Comparison of ENCODE assay signal across 8 cellular contexts in genomic region chr7:2609001-2609411, GRCh38. TPM values are rescaled to one million over a fixed set of nuclear protein-coding genes. Genes with fewer than 3 reads are reported as not detected.
DNase-seq lines count a peak whose midpoint lies in the region; ATAC-seq and TF ChIP-seq lines count a peak whose summit lies in the region.

No MANE protein-coding gene starts in this region.

- peaks cover under 1% of the 10 kb centered on the region; the same call in 1 of the 2 replicates for H3K4me1 Mint-ChIP-seq in HFFc6 (ENCODE audit: low read depth)
- H3K4me1 Mint-ChIP-seq in activated B cell treated with CpG ODN at 0.5 μM for 24 hours, result peaks cover 27% of the 10 kb centered on the region
- peaks cover 3% of the 10 kb centered on the region for H3K4me1 Mint-ChIP-seq in activated T-helper 2 cell treated with anti-CD3 and anti-CD28 coated beads, Interferon-gamma antibody, Interleukin-2, Interleukin-4, amounts not matched to agents 10 μg/mL and 5 μg/mL and 100 μg/mL, durations not matched to agents 14 hours and 24 hours and 36 hours (ENCODE audit: low read depth)

- H3K4me1 ChIP-seq in left lung, result peaks cover 12 to 45% of the 10 kb centered on the region in 2 donors

- no peaks in the 10 kb centered on the region for H3K27me3 ChIP-seq in left lung

- POLR2A ChIA-PET in GM10248 (lab: Yijun Ruan, JAX) (no interaction called here), activated B cell treated with CpG ODN at 0.5 μM for 24 hours (lab: Charles Lee) (interaction anchor here (0.7 to 1.6 kb wide), 9 partner anchors 9 to 254 kb away, joined by 3 to 9 read pairs (median 4); partner anchors contain the start of gene TTYH3)

- DNase-seq in GM10248 (ENCODE audit: extremely low spot score), result peak; percentile 74
- DNase-seq in HFFc6, result no peak
- no peak for DNase-seq in activated B cell treated with CpG ODN at 0.5 μM for 24 hours
- no peak for DNase-seq in left lung
- DNase-seq in posterior cingulate gyrus, result no peak
- DNase-seq in stimulated activated CD4-positive, alpha-beta T cell treated with anti-CD3 and anti-CD28 coated beads, Interleukin-4, amount 100 ng/mL, for 24 hours, result no peak
- no peak for DNase-seq in activated T-helper 2 cell treated with anti-CD3 and anti-CD28 coated beads, Interferon-gamma antibody, Interleukin-2, Interleukin-4, amounts not matched to agents 10 μg/mL and 5 μg/mL and 100 μg/mL, durations not matched to agents 14 hours and 24 hours and 36 hours (ENCODE audit: low spot score)

- peak overlapping the region in 1 of 2 donors; percentile 23 for H3K4me3 ChIP-seq in left lung

- ATAC-seq in activated B cell treated with CpG ODN at 0.5 μM for 24 hours (ENCODE audit: low read depth), result peak; percentile 93
- peak; percentile 48 for ATAC-seq in left lung
- no peak for ATAC-seq in GM21825 (IDR thresholded peaks at IDR 0.05; ENCODE audit: unreplicated experiment)

- CTCF ChIA-PET in GM10248 (lab: Yijun Ruan, JAX), result interaction anchor here (0.6 to 3.2 kb wide), 14 partner anchors 8 to 196 kb away, joined by 3 to 13 read pairs (median 3); no protein-coding TSS in a partner anchor
- CTCF ChIA-PET in activated B cell treated with CpG ODN at 0.5 μM for 24 hours (lab: Charles Lee), result interaction anchor here (1.0 to 1.8 kb wide), 9 partner anchors 10 to 157 kb away, joined by 3 to 11 read pairs (median 6); partner anchors contain the start of gene BRAT1

- H3K9me3 Mint-ChIP-seq in HFFc6 (no peaks in the 10 kb centered on the region), activated B cell treated with CpG ODN at 0.5 μM for 24 hours (no peaks in the 10 kb centered on the region)
- H3K9me3 Mint-ChIP-seq in activated T-helper 2 cell treated with anti-CD3 and anti-CD28 coated beads, Interferon-gamma antibody, Interleukin-2, Interleukin-4, amounts not matched to agents 10 μg/mL and 5 μg/mL and 100 μg/mL, durations not matched to agents 14 hours and 24 hours and 36 hours, result no peaks in the 10 kb centered on the region

- no peaks in the 10 kb centered on the region for H3K36me3 Mint-ChIP-seq in HFFc6 (ENCODE audit: low read depth)
- no peaks in the 10 kb centered on the region for H3K36me3 Mint-ChIP-seq in activated B cell treated with CpG ODN at 0.5 μM for 24 hours (ENCODE audit: low read depth)
- no peaks in the 10 kb centered on the region for H3K36me3 Mint-ChIP-seq in activated T-helper 2 cell treated with anti-CD3 and anti-CD28 coated beads, Interferon-gamma antibody, Interleukin-2, Interleukin-4, amounts not matched to agents 10 μg/mL and 5 μg/mL and 100 μg/mL, durations not matched to agents 14 hours and 24 hours and 36 hours (ENCODE audit: low read depth)

- H3K27ac Mint-ChIP-seq in HFFc6 (no peak overlapping the region), activated B cell treated with CpG ODN at 0.5 μM for 24 hours (peak overlapping the region; percentile 50)
- H3K27ac Mint-ChIP-seq in activated T-helper 2 cell treated with anti-CD3 and anti-CD28 coated beads, Interferon-gamma antibody, Interleukin-2, Interleukin-4, amounts not matched to agents 10 μg/mL and 5 μg/mL and 100 μg/mL, durations not matched to agents 14 hours and 24 hours and 36 hours, result no peak overlapping the region

- intact Hi-C loops in activated B cell treated with CpG ODN at 0.5 μM for 24 hours (cut with micrococcal nuclease), result loop anchor here (1.0 to 2.0 kb wide), 5 partner anchors 22 to 132 kb away; partner anchors contain the start of genes GRIFIN and TTYH3
- intact Hi-C loops in left lung (cut with DNase I), result no loop called here
- intact Hi-C loops in posterior cingulate gyrus (cut with DNase I), result no loop called here
- intact Hi-C loops in activated T-helper 2 cell treated with anti-CD3 and anti-CD28 coated beads, Interferon-gamma antibody, Interleukin-2, Interleukin-4, amounts not matched to agents 10 μg/mL and 5 μg/mL and 100 μg/mL, durations not matched to agents 14 hours and 24 hours and 36 hours (cut with micrococcal nuclease), result no loop called here

- peaks cover 0 to 22% of the 10 kb centered on the region in 2 donors for H3K36me3 ChIP-seq in left lung

- no peaks in the 10 kb centered on the region for H3K9me3 ChIP-seq in left lung

- peak; percentile 52 for TF ChIP-seq CTCF in GM10248 (IDR thresholded peaks at IDR 0.05; ENCODE audit: control extremely low read depth, extremely low read depth, low read depth, missing control alignments)
- TF ChIP-seq CTCF in HFFc6 (IDR thresholded peaks at IDR 0.05), result peak; percentile 68
- TF ChIP-seq CTCF in activated B cell treated with CpG ODN at 0.5 μM for 24 hours (IDR thresholded peaks at IDR 0.05), result no peak
- TF ChIP-seq CTCF in left lung (IDR thresholded peaks at IDR 0.05), result peak in 1 of 2 donors; percentile 29

- peaks cover 3% of the 10 kb centered on the region for H3K27me3 Mint-ChIP-seq in HFFc6 (ENCODE audit: insufficient read depth)
- no peaks in the 10 kb centered on the region for H3K27me3 Mint-ChIP-seq in activated B cell treated with CpG ODN at 0.5 μM for 24 hours
- no peaks in the 10 kb centered on the region for H3K27me3 Mint-ChIP-seq in activated T-helper 2 cell treated with anti-CD3 and anti-CD28 coated beads, Interferon-gamma antibody, Interleukin-2, Interleukin-4, amounts not matched to agents 10 μg/mL and 5 μg/mL and 100 μg/mL, durations not matched to agents 14 hours and 24 hours and 36 hours (ENCODE audit: low read depth)

- peak overlapping the region; percentile 50 to 92 for H3K27ac ChIP-seq in left lung

- no peak overlapping the region for H3K4me3 Mint-ChIP-seq in HFFc6
- peak overlapping the region; percentile 71 for H3K4me3 Mint-ChIP-seq in activated B cell treated with CpG ODN at 0.5 μM for 24 hours
- H3K4me3 Mint-ChIP-seq in activated T-helper 2 cell treated with anti-CD3 and anti-CD28 coated beads, Interferon-gamma antibody, Interleukin-2, Interleukin-4, amounts not matched to agents 10 μg/mL and 5 μg/mL and 100 μg/mL, durations not matched to agents 14 hours and 24 hours and 36 hours (ENCODE audit: low read depth), result no peak overlapping the region

RNA-seq across cellular contexts. Expression of gene TTYH3, which starts 22.8 kb away (rescaled TPM):
- 100 to 1,000 TPM; 117 to 147 (median 123) TPM for total RNA-seq in HFFc6 (2021; fragmentation: NEBNext Ultra II Directional; extraction: Animal tissue kit (Norgen Biotek cat#: 25700))
- 20.7 and 25.4 TPM in 2 replicates for total RNA-seq in activated B cell treated with CpG ODN at 0.5 μM for 24 hours
- total RNA-seq in left lung, result 100 to 1,000 TPM in 1 of 2 donors, 10 to 100 TPM in 1; 82.9 to 105 TPM
- total RNA-seq in activated T-helper 2 cell treated with anti-CD3 and anti-CD28 coated beads, Interferon-gamma antibody, Interleukin-2, Interleukin-4, amounts not matched to agents 10 μg/mL and 5 μg/mL and 100 μg/mL, durations not matched to agents 14 hours and 24 hours and 36 hours, result 48.7 and 53.6 TPM in 2 replicates

RNA-seq across cellular contexts. Expression of gene IQCE, which starts 50.2 kb away (rescaled TPM):
- 10 to 100 TPM; 14.9 to 18.1 (median 17.0) TPM for total RNA-seq in HFFc6 (2021; fragmentation: NEBNext Ultra II Directional; extraction: Animal tissue kit (Norgen Biotek cat#: 25700))
- total RNA-seq in activated B cell treated with CpG ODN at 0.5 μM for 24 hours, result 7.5 and 7.7 TPM in 2 replicates
- 10 to 100 TPM; 19.0 to 19.3 TPM for total RNA-seq in left lung
- total RNA-seq in activated T-helper 2 cell treated with anti-CD3 and anti-CD28 coated beads, Interferon-gamma antibody, Interleukin-2, Interleukin-4, amounts not matched to agents 10 μg/mL and 5 μg/mL and 100 μg/mL, durations not matched to agents 14 hours and 24 hours and 36 hours, result 9.4 and 12.3 TPM in 2 replicates

RNA-seq across cellular contexts. Expression of gene BRAT1, which starts 53.7 kb away (rescaled TPM):
- 10 to 100 TPM; 21.3 to 26.0 (median 23.3) TPM for total RNA-seq in HFFc6 (2021; fragmentation: NEBNext Ultra II Directional; extraction: Animal tissue kit (Norgen Biotek cat#: 25700))
- total RNA-seq in activated B cell treated with CpG ODN at 0.5 μM for 24 hours, result 29.6 and 31.7 TPM in 2 replicates
- total RNA-seq in left lung, result 10 to 100 TPM; 22.5 to 24.7 TPM
- 39.9 and 41.9 TPM in 2 replicates for total RNA-seq in activated T-helper 2 cell treated with anti-CD3 and anti-CD28 coated beads, Interferon-gamma antibody, Interleukin-2, Interleukin-4, amounts not matched to agents 10 μg/mL and 5 μg/mL and 100 μg/mL, durations not matched to agents 14 hours and 24 hours and 36 hours
